In the genomic region with DNA sequence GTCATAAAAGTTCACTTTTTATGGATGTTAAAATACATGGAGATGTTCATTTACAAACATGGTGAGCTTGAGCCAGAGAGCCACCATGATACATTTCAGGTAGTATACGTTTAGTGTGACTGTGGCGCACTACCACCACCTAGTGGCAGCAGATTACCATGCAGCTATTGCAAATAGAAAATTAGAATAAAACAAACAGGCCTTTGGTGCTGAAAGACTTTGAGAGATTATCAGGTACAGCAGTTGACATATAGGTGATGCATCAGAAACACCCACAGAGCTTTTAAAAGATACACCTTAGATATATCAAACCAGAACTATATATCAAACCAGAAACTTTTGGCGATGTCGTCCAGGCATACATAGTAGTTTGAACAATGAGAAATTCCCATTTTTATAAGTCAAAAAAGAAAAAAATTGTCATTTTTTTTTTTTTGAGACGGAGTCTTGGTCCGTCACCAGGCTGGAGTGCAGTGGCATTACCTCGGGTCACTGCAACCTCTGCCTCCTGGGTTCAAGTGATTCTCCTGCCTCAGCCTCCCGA, we compare ENCODE assay signal across 8 cellular contexts. TPM values are rescaled to one million over a fixed set of nuclear protein-coding genes. Genes with fewer than 3 reads are reported as not detected.
A peak's percentile ranks its signal among the peaks of the same experiment; 100 is the strongest.
DNase-seq lines count a peak whose midpoint lies in the region; ATAC-seq, FAIRE-seq and TF ChIP-seq lines count a peak whose summit lies in the region.

No MANE protein-coding gene starts in this region.

- peaks cover 0 to 4% (median 0%) of the 10 kb centered on the region in 8 donors for H3K9me3 Mint-ChIP-seq in CD4-positive, alpha-beta memory T cell
- no peaks in the 10 kb centered on the region for H3K9me3 Mint-ChIP-seq in immature natural killer cell

- H3K79me2 ChIP-seq in K562 (ENCODE audit: control insufficient read depth, insufficient read depth, low read length) = no peaks in the 10 kb centered on the region

- DNase-seq in CD4-positive, alpha-beta memory T cell = peak; percentile 71 to 80 (median 73)
- peak; percentile 6 for DNase-seq in NCI-H128 (lab: John Stamatoyannopoulos, UW; ENCODE audit: unreplicated experiment)
- DNase-seq in K562 (ENCODE audit: extremely low read depth in 1 of 4, low spot score in 3 of 4) = peak; percentile 52 to 80 (median 54)
- peak; percentile 59 to 69 (median 61) for DNase-seq in immature natural killer cell
- DNase-seq in stimulated activated CD4-positive, alpha-beta T cell treated with anti-CD3 and anti-CD28 coated beads, Interleukin-1b, Interleukin-23, amount 100 ng/mL, for 4 hours (ENCODE audit: low read depth in 2 of 2) = peak; percentile 67 to 76

- no peaks in the 10 kb centered on the region for H3K9me1 ChIP-seq in K562 (ENCODE audit: control insufficient read depth, insufficient read depth, low read length)

- no peak for TF ChIP-seq EP300 in K562 (IDR thresholded peaks at IDR 0.05; ENCODE audit: low read length)

- no peak overlapping the region for H3K4me2 ChIP-seq in K562 (ENCODE audit: insufficient read depth, low read length)

- H3K27ac ChIP-seq in CD4-positive, alpha-beta memory T cell (ENCODE audit: low read depth, low read length) = no peak overlapping the region
- no peak overlapping the region for H3K27ac ChIP-seq in K562 (ENCODE audit: extremely low read depth, low read depth, low read length)

- H3K36me3 Mint-ChIP-seq in CD4-positive, alpha-beta memory T cell = peaks cover 36 to 78% of the 10 kb centered on the region in 2 donors
- H3K36me3 Mint-ChIP-seq in immature natural killer cell = peaks cover 0 to 16% (median 3%) of the 10 kb centered on the region in 3 donors

- H3K4me1 ChIP-seq in CD4-positive, alpha-beta memory T cell (ENCODE audit: insufficient read depth, low read length) = peaks cover 32% of the 10 kb centered on the region
- H3K4me1 ChIP-seq in K562 (replicated peaks in 1 of 2; ENCODE audit: control insufficient read depth in 2 of 2, insufficient read depth in 2 of 2, low read length in 2 of 2) = no peaks in the 10 kb centered on the region

- no peaks in the 10 kb centered on the region for H3K9me3 ChIP-seq in CD4-positive, alpha-beta memory T cell (ENCODE audit: control insufficient read depth in 1 of 2, low read length in 2 of 2)
- no peaks in the 10 kb centered on the region; the same call in 1 of the 2 replicates for H3K9me3 ChIP-seq in K562 (replicated peaks; ENCODE audit: control insufficient read depth, insufficient read depth, low read depth, low read length)

- H4K20me1 ChIP-seq in K562 (replicated peaks; ENCODE audit: control insufficient read depth, insufficient read depth, low read length) = no peaks in the 10 kb centered on the region; the same call in 1 of the 2 replicates

- H3K36me3 ChIP-seq in CD4-positive, alpha-beta memory T cell (ENCODE audit: insufficient read depth, low read length) = peaks cover 17% of the 10 kb centered on the region
- no peaks in the 10 kb centered on the region for H3K36me3 ChIP-seq in K562 (ENCODE audit: control insufficient read depth, insufficient read depth, low read length)

- TF ChIP-seq RAD21 in K562 (CRISPR knock-in tag; conservative IDR thresholded peaks at IDR 0.05 in 1 of 2, IDR thresholded peaks at IDR 0.05 in 1 of 2) = peak; percentile 86 to 89

- no peak overlapping the region for H3K4me3 ChIP-seq in CD4-positive, alpha-beta memory T cell (ENCODE audit: low read length in 2 of 2)
- no peak overlapping the region for H3K4me3 ChIP-seq in K562

- H3K4me1 Mint-ChIP-seq in CD4-positive, alpha-beta memory T cell = peaks cover 46 to 74% (median 59%) of the 10 kb centered on the region in 4 donors
- peaks cover 71 to 90% of the 10 kb centered on the region in 2 donors for H3K4me1 Mint-ChIP-seq in immature natural killer cell

- peak overlapping the region; percentile 84 to 90 (median 87) for H3K27ac Mint-ChIP-seq in CD4-positive, alpha-beta memory T cell
- H3K27ac Mint-ChIP-seq in immature natural killer cell = peak overlapping the region; percentile 69 to 87 (median 80)

- no peaks in the 10 kb centered on the region for H3K27me3 Mint-ChIP-seq in CD4-positive, alpha-beta memory T cell
- H3K27me3 Mint-ChIP-seq in immature natural killer cell (ENCODE audit: low read depth in 3 of 3) = peaks cover 0 to 8% (median 3%) of the 10 kb centered on the region in 3 donors

- no peak for TF ChIP-seq POLR2A in K562 (conservative IDR thresholded peaks at IDR 0.05)

- peak overlapping the region in 4 of 8 donors; percentile 33 to 58 (median 43) for H3K4me3 Mint-ChIP-seq in CD4-positive, alpha-beta memory T cell
- peak overlapping the region in 3 of 5 donors; percentile 1 to 38 (median 7) for H3K4me3 Mint-ChIP-seq in immature natural killer cell

- no peak overlapping the region for H3K9ac ChIP-seq in K562 (ENCODE audit: insufficient read depth in 1 of 2, low read depth in 2 of 2, low read length in 2 of 2)

- WGBS in K562 (ENCODE audit: insufficient coverage, low coverage, missing lambda C conversion rate) = 13% methylated on average over 7 of the region's 8 CpGs

- intact Hi-C loops in CD4-positive, alpha-beta memory T cell (cut with micrococcal nuclease) = loop anchor here (1.0 to 5.0 kb wide), 5 partner anchors 13 to 770 kb away; no protein-coding TSS in a partner anchor
- intact Hi-C loops in K562 (cut with micrococcal nuclease) = loop anchor here (1.0 to 5.0 kb wide), 3 partner anchors 162 to 192 kb away; no protein-coding TSS in a partner anchor

- peak; percentile 63 for ATAC-seq in GM21447 (IDR thresholded peaks at IDR 0.05; ENCODE audit: unreplicated experiment)
- ATAC-seq in K562 = peak; percentile 91
- ATAC-seq in HG02840 (IDR thresholded peaks at IDR 0.05; ENCODE audit: low FRiP score, unreplicated experiment) = no peak

- H2AFZ ChIP-seq in K562 (ENCODE audit: low read depth, low read length) = no peak overlapping the region

- H3K27me3 ChIP-seq in CD4-positive, alpha-beta memory T cell (ENCODE audit: insufficient read depth, low read length) = no peaks in the 10 kb centered on the region
- H3K27me3 ChIP-seq in K562 (ENCODE audit: control insufficient read depth in 2 of 2, insufficient read depth in 2 of 2, low read length in 2 of 2) = peaks cover 2 to 6% of the 10 kb centered on the region in 2 experiments; a peak in 3 of 5 replicates

- TF ChIP-seq CTCF in K562 (IDR thresholded peaks at IDR 0.05 in 2 of 3, conservative IDR thresholded peaks at IDR 0.05 in 1 of 3; ENCODE audit: insufficient read depth in 2 of 3, low read depth in 1 of 3, low read length in 3 of 3) = peak; percentile 80 to 94 (median 87)

- no TSS peak for BruUV-seq in K562 (replicated peaks; lab: Mats Ljungman, UMichigan)

- peak; percentile 82 for FAIRE-seq in TTC549 (lab: Jason Lieb, UNC)
- FAIRE-seq in K562 (lab: Jason Lieb, UNC) = peak; percentile 93

- POLR2A ChIA-PET in CD4-positive, alpha-beta memory T cell (lab: Charles Lee; ENCODE audit: partially characterized antibody) = interaction anchor here (0.8 to 2.3 kb wide), 17 partner anchors 9 to 396 kb away, joined by 3 to 20 read pairs (median 6); partner anchors contain the start of gene ICE2
- POLR2A ChIA-PET in K562 (lab: Yijun Ruan, JAX) = interaction anchor here (0.5 to 2.2 kb wide), 7 partner anchors 20 to 424 kb away, joined by 3 to 7 read pairs (median 3); no protein-coding TSS in a partner anchor

- CTCF ChIA-PET in CD4-positive, alpha-beta memory T cell (lab: Charles Lee; ENCODE audit: partially characterized antibody) = interaction anchor here (0.7 to 5.1 kb wide), 57 partner anchors 10 to 1311 kb away, joined by 3 to 75 read pairs (median 6); no protein-coding TSS in a partner anchor
- CTCF ChIA-PET in K562 (lab: Yijun Ruan, JAX; ENCODE audit: low intra/inter-chr PET ratio) = interaction anchor here (0.6 to 2.4 kb wide), 8 partner anchors 13 to 830 kb away, joined by 3 to 33 read pairs (median 4); no protein-coding TSS in a partner anchor

- in situ Hi-C loops in K562 (cut with MboI) = loop anchor here (10.0 kb wide), 1 partner anchor 826 kb away; no protein-coding TSS in a partner anchor

TF ChIP-seq in K562, 482 proteins besides CTCF, POLR2A, EP300 and RAD21 (continues in another document):
- TF ChIP-seq GTF2E2 (tag; IDR thresholded peaks at IDR 0.05) (no peak), ZNF143 (CRISPR knock-in tag; IDR thresholded peaks at IDR 0.05) (no peak), PML (IDR thresholded peaks at IDR 0.05; ENCODE audit: low read length) (no peak)
- TF ChIP-seq, protein P1, sequence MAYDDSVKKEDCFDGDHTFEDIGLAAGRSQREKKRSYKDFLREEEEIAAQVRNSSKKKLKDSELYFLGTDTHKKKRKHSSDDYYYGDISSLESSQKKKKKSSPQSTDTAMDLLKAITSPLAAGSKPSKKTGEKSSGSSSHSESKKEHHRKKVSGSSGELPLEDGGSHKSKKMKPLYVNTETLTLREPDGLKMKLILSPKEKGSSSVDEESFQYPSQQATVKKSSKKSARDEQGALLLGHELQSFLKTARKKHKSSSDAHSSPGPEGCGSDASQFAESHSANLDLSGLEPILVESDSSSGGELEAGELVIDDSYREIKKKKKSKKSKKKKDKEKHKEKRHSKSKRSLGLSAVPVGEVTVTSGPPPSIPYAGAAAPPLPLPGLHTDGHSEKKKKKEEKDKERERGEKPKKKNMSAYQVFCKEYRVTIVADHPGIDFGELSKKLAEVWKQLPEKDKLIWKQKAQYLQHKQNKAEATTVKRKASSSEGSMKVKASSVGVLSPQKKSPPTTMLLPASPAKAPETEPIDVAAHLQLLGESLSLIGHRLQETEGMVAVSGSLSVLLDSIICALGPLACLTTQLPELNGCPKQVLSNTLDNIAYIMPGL (CRISPR knock-in tag; IDR thresholded peaks at IDR 0.05) = no peak

RNA-seq across cellular contexts. Expression of gene ICE2, which starts 42.0 kb away (rescaled TPM):
- total RNA-seq in CD4-positive, alpha-beta memory T cell = 10 to 100 TPM; 63.7 to 68.4 TPM
- 10 to 100 TPM; 46.5 to 58.7 TPM for polyA plus RNA-seq in CD4-positive, alpha-beta memory T cell
- 69.6 and 202 TPM in 2 replicates for total RNA-seq in K562 (2011; cell fraction: chromatin; rRNA removed; ENCODE audit: low replicate concordance)
- total RNA-seq in K562 (2011; cell fraction: nucleolus; rRNA removed) = 35.4 and 55.4 TPM in 2 replicates
- total RNA-seq in K562 (2011; cell fraction: nucleoplasm; rRNA removed) = 87.3 and 162 TPM in 2 replicates
- total RNA-seq in K562 (2014; rRNA removed) = 26.6 and 31.0 TPM in 2 replicates
- 58.1 and 67.9 TPM in 2 replicates for total RNA-seq in K562 (2014; rRNA removed; fragmentation: Illumina TruSeq; extraction: Trizol)
- total RNA-seq in K562 (2015; rRNA removed; fragmentation: Illumina TruSeq; extraction: Trizol) = 51.4 and 59.4 TPM in 2 replicates
- 63.7 and 69.7 TPM in 2 replicates for total RNA-seq in K562 (2021)
- polyA plus RNA-seq in K562 (2011; rRNA removed) = 78.9 and 87.9 TPM in 2 replicates
- 32.6 and 41.3 TPM in 2 replicates for polyA plus RNA-seq in K562 (2011; cell fraction: cytosol; rRNA removed)
- 68.8 and 81.9 TPM in 2 replicates for polyA plus RNA-seq in K562 (2011; cell fraction: nucleus; rRNA removed)
- polyA plus RNA-seq in K562 (2012) = 36.8 and 38.4 TPM in 2 replicates
- polyA plus RNA-seq in K562 (2014; fragmentation: Illumina TruSeq; extraction: Trizol) = 58.7 and 62.6 TPM in 2 replicates
- 10 to 100 TPM; 21.8 to 31.7 TPM for polyA plus RNA-seq in K562 (2014; fragmentation: Nextera tagmentation; extraction: Ambion mirVana)
- polyA plus RNA-seq in K562 (2014; rRNA removed) = 37.9 and 42.0 TPM in 2 replicates
- 88.3 and 107 TPM in 2 replicates for polyA minus RNA-seq in K562 (2011; rRNA and poly(A)+ RNA removed)
- 41.0 and 42.8 TPM in 2 replicates for polyA minus RNA-seq in K562 (2011; cell fraction: cytosol; rRNA and poly(A)+ RNA removed)
- 73.4 and 123 TPM in 2 replicates for polyA minus RNA-seq in K562 (2011; cell fraction: nucleus; rRNA and poly(A)+ RNA removed)
- 10 to 100 TPM; 26.5 to 40.7 (median 33.4) TPM for polyA plus RNA-seq in immature natural killer cell

Comparison
In these comparisons a context has a peak if more than half of its experiments do, and no peak if none do; other contexts are left out.
1. DNase-seq: peak in every context shown above with its lines; median percentile 73 in CD4-positive, alpha-beta memory T cell; 72 in stimulated activated CD4-positive, alpha-beta T cell treated with anti-CD3 and anti-CD28 coated beads, Interleukin-1b, Interleukin-23, amount 100 ng/mL, for 4 hours; 61 in immature natural killer cell; 54 in K562; 6 in NCI-H128.